ENCODE assay signal across 11 cellular contexts in genomic region chr5:34658023-34658422, GRCh38. TPM values are rescaled to one million over a fixed set of nuclear protein-coding genes. Genes with fewer than 3 reads are reported as not detected.
DNase-seq lines count a peak whose midpoint lies in the region; ATAC-seq, FAIRE-seq and TF ChIP-seq lines count a peak whose summit lies in the region.
"Had no signal": no experiment of that assay in that cellular context is flagged by ENCODE, and none has a peak within 500 bp of the region (broad histone marks: within the 10 kb centered on the region; RNA-seq: fewer than 3 reads in every experiment).

No MANE protein-coding gene starts in this region.

- peaks cover 0 to 13% (median 8%) of the 10 kb centered on the region in 4 experiments; a peak in 2 of 8 replicates for H3K36me3 ChIP-seq in H1 (ENCODE audit: control insufficient read depth in 2 of 4, insufficient read depth in 4 of 4, low read length in 3 of 4)
- peaks cover 11% of the 10 kb centered on the region for H3K36me3 ChIP-seq in osteoblast (ENCODE audit: insufficient read depth, low read length)

- CTCF ChIA-PET in H1 (lab: Charles Lee; ENCODE audit: partially characterized antibody): interaction anchor here (1.0 to 1.1 kb wide), 3 partner anchors 29 to 148 kb away, joined by 3 to 4 read pairs (median 3); no protein-coding TSS in a partner anchor

- H2AFZ ChIP-seq in H1 (ENCODE audit: low read length) (no peak overlapping the region), osteoblast (ENCODE audit: low read length) (no peak overlapping the region)

- H3K14ac ChIP-seq in H1 (ENCODE audit: insufficient read length): no peak overlapping the region

- H3K9me3 ChIP-seq in H1 (ENCODE audit: insufficient read depth in 2 of 2, low read depth in 1 of 2, low read length in 1 of 2) (no peaks in the 10 kb centered on the region), osteoblast (ENCODE audit: low read depth, low read length) (no peaks in the 10 kb centered on the region)
- H3K9me3 ChIP-seq: testis had no signal

- DNase-seq in Daoy (ENCODE audit: low read depth) (peak; percentile 16), NCI-H2227 (lab: John Stamatoyannopoulos, UW; ENCODE audit: unreplicated experiment) (peak; percentile 53), H1 (ENCODE audit: low read depth in 1 of 2, low spot score in 2 of 2) (no peak), osteoblast (ENCODE audit: insufficient read length, low spot score, missing footprints) (peak; percentile 60), OCI-M1 (lab: John Stamatoyannopoulos, UW) (no peak), NCI-H1436 (lab: John Stamatoyannopoulos, UW) (no peak)

- no peak overlapping the region for H2AK5ac ChIP-seq in H1 (ENCODE audit: low read depth, low read length)

- POLR2A ChIA-PET in H1 (lab: Charles Lee; ENCODE audit: partially characterized antibody): interaction anchor here (1.2 to 1.8 kb wide), 3 partner anchors 22 to 46 kb away, joined by 3 to 6 read pairs (median 3); no protein-coding TSS in a partner anchor

- no peak for TF ChIP-seq POLR2A in H1 (IDR thresholded peaks at IDR 0.05; ENCODE audit: control extremely low read depth in 1 of 2, low read depth in 2 of 2, low read length in 2 of 2)

- peaks cover 17% of the 10 kb centered on the region for H3K23me2 ChIP-seq in H1 (ENCODE audit: low read depth, low read length)

- no peak overlapping the region for H3K18ac ChIP-seq in H1 (ENCODE audit: extremely low read depth, low read length)

- H3K27ac ChIP-seq in H1 (ENCODE audit: low read depth, low read length): no peak overlapping the region
- H3K27ac ChIP-seq in osteoblast (ENCODE audit: low read depth, low read length): peak overlapping the region; percentile 99
- H3K27ac ChIP-seq: HL-60 had no signal

- H3K56ac ChIP-seq in H1 (replicated peaks; ENCODE audit: insufficient read length, low read depth, low read length): no peak overlapping the region

- H4K5ac ChIP-seq in H1 (ENCODE audit: insufficient read length, low read depth, low read length): no peak overlapping the region

- no peak overlapping the region for H4K91ac ChIP-seq in H1 (replicated peaks; ENCODE audit: insufficient read length, low read length)

- 0 out of 7 replicates have a peak overlapping the region, but pooled peaks of 1 of the 4 experiments have one; percentile 1 for H3K9ac ChIP-seq in H1 (replicated peaks in 1 of 4; ENCODE audit: extremely low read depth in 1 of 4, low read depth in 3 of 4, low read length in 3 of 4)

- H2BK20ac ChIP-seq in H1 (ENCODE audit: low read length): no peak overlapping the region

- no peak overlapping the region for H4K8ac ChIP-seq in H1 (ENCODE audit: extremely low read depth, insufficient read depth, low read length)

- no peak overlapping the region for H2BK120ac ChIP-seq in H1 (replicated peaks; ENCODE audit: low read depth, low read length)

- H3K79me1 ChIP-seq in H1 (ENCODE audit: low read depth, low read length): peaks cover 3% of the 10 kb centered on the region

- H3K4me2 ChIP-seq in H1 (ENCODE audit: insufficient read depth in 1 of 2, low read depth in 2 of 2, low read length in 2 of 2) (peak overlapping the region; percentile 87 to 93), osteoblast (ENCODE audit: insufficient read depth, low read length) (peak overlapping the region; percentile 81)

- no peak overlapping the region for H2BK12ac ChIP-seq in H1 (ENCODE audit: low read depth, low read length)

- no peaks in the 10 kb centered on the region for H3K27me3 ChIP-seq in H1 (replicated peaks in 1 of 4; ENCODE audit: control insufficient read depth in 3 of 4, extremely low read depth in 1 of 4, insufficient read depth in 3 of 4, low read length in 3 of 4)
- H3K27me3 ChIP-seq in osteoblast (ENCODE audit: insufficient read depth, low read length): no peaks in the 10 kb centered on the region
- H3K27me3 ChIP-seq: testis had no signal

- no peak overlapping the region for H2BK15ac ChIP-seq in H1 (ENCODE audit: low read length)

- FAIRE-seq in H1 (lab: Jason Lieb, UNC): no peak
- FAIRE-seq: colon had no signal

- H3K79me2 ChIP-seq in H1 (ENCODE audit: control insufficient read depth in 1 of 2, insufficient read depth in 2 of 2, low read length in 2 of 2) (peaks cover 46 to 63% of the 10 kb centered on the region in 2 experiments), osteoblast (ENCODE audit: insufficient read depth, low read length) (peaks cover 63% of the 10 kb centered on the region)

- ATAC-seq in GM19397 (IDR thresholded peaks at IDR 0.05; ENCODE audit: unreplicated experiment): no peak
- ATAC-seq in HG03457 (IDR thresholded peaks at IDR 0.05; ENCODE audit: unreplicated experiment): no peak

- H4K20me1 ChIP-seq in H1 (replicated peaks in 1 of 2; ENCODE audit: control insufficient read depth in 1 of 2, insufficient read depth in 2 of 2, low read length in 2 of 2): peaks cover 9 to 11% of the 10 kb centered on the region in 2 experiments
- peaks cover 12% of the 10 kb centered on the region for H4K20me1 ChIP-seq in osteoblast (ENCODE audit: insufficient read depth, low read length)

- H3K4me3 ChIP-seq in H1 (ENCODE audit: extremely low read depth in 1 of 4, insufficient read depth in 2 of 4, low read depth in 3 of 4, low read length in 4 of 4): peak overlapping the region; percentile 69 to 86 (median 80); a peak in 7 of 8 replicates
- peak overlapping the region; percentile 81 for H3K4me3 ChIP-seq in osteoblast (ENCODE audit: insufficient read depth, low read length)

- TF ChIP-seq EP300 in H1 (IDR thresholded peaks at IDR 0.05; ENCODE audit: borderline replicate concordance in 1 of 2, low read depth in 2 of 2, low read length in 2 of 2): no peak

- no peak overlapping the region for H3K23ac ChIP-seq in H1 (ENCODE audit: insufficient read length)

- H2BK5ac ChIP-seq in H1 (ENCODE audit: low read depth, low read length): no peak overlapping the region

- WGBS in H1 (ENCODE audit: extremely low coverage in 1 of 2, insufficient coverage in 1 of 2, insufficient read length in 1 of 2, insufficient replicate concordance in 2 of 2, low coverage in 1 of 2, low lambda C conversion rate in 2 of 2, missing lambda C conversion rate in 1 of 2), 2 experiments: 14% methylated on average over 4 of the region's 4 CpGs; no CpG with 5 or more reads in 1 of the 2 experiments

- no peak overlapping the region for H3K4ac ChIP-seq in H1 (replicated peaks; ENCODE audit: insufficient read length, low read depth, low read length)

- H3K4me1 ChIP-seq in H1 (replicated peaks in 1 of 4; ENCODE audit: control insufficient read depth in 3 of 4, insufficient read depth in 4 of 4, low read length in 3 of 4) (peaks cover 9 to 20% (median 17%) of the 10 kb centered on the region in 4 experiments; a peak in 6 of 7 replicates), osteoblast (ENCODE audit: insufficient read depth, low read length) (peaks cover 48% of the 10 kb centered on the region)
- H3K4me1 ChIP-seq: testis had no signal

- no peak; a peak in 1 of 4 replicates for TF ChIP-seq RAD21 in H1 (IDR thresholded peaks at IDR 0.05 in 1 of 2, conservative IDR thresholded peaks at IDR 0.05 in 1 of 2; ENCODE audit: low read depth in 2 of 2, low read length in 2 of 2)

- no peak for TF ChIP-seq CTCF in H1 (IDR thresholded peaks at IDR 0.05; ENCODE audit: control extremely low read depth in 1 of 3, insufficient read depth in 1 of 3, low read depth in 1 of 3, low read length in 3 of 3)
- TF ChIP-seq CTCF in osteoblast (IDR thresholded peaks at IDR 0.05; ENCODE audit: extremely low read depth, low read depth, low read length): no peak

TF ChIP-seq in H1, 55 proteins besides CTCF, POLR2A, EP300 and RAD21:
- TF ChIP-seq HDAC2 (IDR thresholded peaks at IDR 0.05; ENCODE audit: borderline replicate concordance in 1 of 2, low read depth in 2 of 2, low read length in 2 of 2) (no peak), SP4 (IDR thresholded peaks at IDR 0.05; ENCODE audit: low read length) (no peak), KDM4A (IDR thresholded peaks at IDR 0.05; ENCODE audit: low read depth, low read length, severe bottlenecking) (no peak), SP1 (IDR thresholded peaks at IDR 0.05; ENCODE audit: low read depth, low read length) (no peak), CREB1 (IDR thresholded peaks at IDR 0.05) (no peak), NRF1 (IDR thresholded peaks at IDR 0.05; ENCODE audit: low read depth, low read length) (no peak), SUZ12 (IDR thresholded peaks at IDR 0.05; ENCODE audit: low read length) (no peak), RBBP5 (IDR thresholded peaks at IDR 0.05; ENCODE audit: borderline replicate concordance, low read depth, low read length) (no peak), EGR1 (IDR thresholded peaks at IDR 0.05; ENCODE audit: borderline replicate concordance, low read depth, low read length) (no peak), RFX5 (IDR thresholded peaks at IDR 0.05; ENCODE audit: borderline replicate concordance, low read depth, low read length) (no peak)

RNA-seq across cellular contexts. Expression of gene RAI14, which starts 1.9 kb away (rescaled TPM):
- 54.9 and 60.0 TPM in 2 replicates for total RNA-seq in Daoy (2014; rRNA removed; shearing (Covaris generic))
- total RNA-seq in H1 (2021; fragmentation: NEBNext Ultra II Directional; extraction: Animal tissue kit (Norgen Biotek cat#: 25700)): 210 and 216 TPM in 2 replicates
- polyA plus RNA-seq in H1 (2011; rRNA removed): 48.4 and 54.7 TPM in 2 replicates
- polyA plus RNA-seq in H1 (2011; cell fraction: cytosol; rRNA removed): 85.7 TPM
- 309 TPM for polyA plus RNA-seq in H1 (2011; cell fraction: nucleus; rRNA removed)
- polyA plus RNA-seq in H1 (2012, experiment 1 of 2): 92.2 to 129 TPM (median 115 TPM) in 4 replicates
- polyA plus RNA-seq in H1 (2012, experiment 2 of 2): 5.2 TPM
- polyA plus RNA-seq in H1 (2013, experiment 1 of 2): 122 TPM
- polyA plus RNA-seq in H1 (2013, experiment 2 of 2): 118 TPM
- polyA minus RNA-seq in H1 (2011; rRNA and poly(A)+ RNA removed): 477 and 553 TPM in 2 replicates
- 88.9 TPM for polyA minus RNA-seq in H1 (2011; cell fraction: cytosol; rRNA and poly(A)+ RNA removed)
- polyA minus RNA-seq in H1 (2011; cell fraction: nucleus; rRNA and poly(A)+ RNA removed): 219 TPM
- 138 and 149 TPM in 2 replicates for total RNA-seq in osteoblast

Comparison
In these comparisons a context has a peak if more than half of its experiments do, and no peak if none do; other contexts are left out.
1. DNase-seq: peak in Daoy (single experiment), NCI-H2227 (single experiment) and osteoblast (single experiment); none in H1 (0 of 2), OCI-M1 (single experiment) and NCI-H1436 (single experiment).